29 cellular contexts compared by ENCODE assay signal in the genomic region with DNA sequence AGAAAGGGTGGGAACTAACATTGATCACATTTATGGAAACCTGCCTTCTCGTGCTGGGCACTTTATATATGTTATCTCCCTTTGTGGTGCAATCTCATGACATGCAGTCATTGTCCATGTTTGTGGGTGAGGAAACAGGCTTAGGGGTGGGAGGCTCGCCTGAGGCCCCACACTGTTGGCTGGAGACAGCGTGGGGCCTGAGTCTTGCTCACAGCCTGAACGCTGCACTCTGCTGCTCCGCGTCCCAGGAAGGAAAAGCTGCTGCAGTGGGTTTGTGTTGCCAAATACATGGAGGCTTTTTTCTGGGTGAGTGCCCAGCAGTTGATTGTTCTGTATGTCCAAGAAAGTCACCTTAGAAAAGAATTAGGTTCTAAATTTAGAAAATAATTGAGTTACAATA. TPM values are rescaled to one million over a fixed set of nuclear protein-coding genes. Genes with fewer than 3 reads are reported as not detected.
DNase-seq lines count a peak whose midpoint lies in the region; ATAC-seq, FAIRE-seq and TF ChIP-seq lines count a peak whose summit lies in the region.
"Had no signal": no experiment of that assay in that cellular context is flagged by ENCODE, and none has a peak within 500 bp of the region (broad histone marks: within the 10 kb centered on the region; RNA-seq: fewer than 3 reads in every experiment).

No MANE protein-coding gene starts in this region.

- H3K27ac ChIP-seq in heart right ventricle (peak overlapping the region in 9 of 10 donors; percentile 14 to 82 (median 49)), spleen (peak overlapping the region in 3 of 8 donors; percentile 47 to 73 (median 52)), small intestine (ENCODE audit: low read depth in 1 of 2, low read length in 1 of 2) (peak overlapping the region in 1 of 2 donors; percentile 12)

- no peak for TF ChIP-seq POLR2A in spleen (IDR thresholded peaks at IDR 0.05)

- DNase-seq in Kasumi-1 (lab: John Stamatoyannopoulos, UW) (peak; percentile 60 to 63), amniotic epithelial cell (ENCODE audit: low read depth) (peak; percentile 82), heart right ventricle (peak in 1 of 2 donors; percentile 52), spleen (peak; percentile 23), small intestine (no peak), NCI-H345 treated with DMSO at 0.1 percent for 48 hours (lab: John Stamatoyannopoulos, UW; ENCODE audit: unreplicated experiment) (no peak)
- DNase-seq: activated CD4-positive, alpha-beta T cell treated with anti-CD3 and anti-CD28 coated beads, Interleukin-2, amount 50 U/mL, for 1 hour; activated gamma-delta T cell treated with Interleukin-2 at 50 U/mL for 16 hours; activated naive CD8-positive, alpha-beta T cell treated with anti-CD3 and anti-CD28 coated beads, Interleukin-2, amount 50 U/mL, for 24 hours; activated T-cell treated with anti-CD3 and anti-CD28 coated beads, Interleukin-2, amount 50 U/mL, for 4 hours; DND-41; effector memory CD4-positive, alpha-beta T cell; left lung; MG63; naive thymus-derived CD8-positive, alpha-beta T cell; NCI-H1436; NCI-H446 treated with DMSO at 0.1 percent for 48 hours; stimulated activated CD4-positive, alpha-beta T cell treated with anti-CD3 and anti-CD28 coated beads, Interleukin-2, amount 100 ng/mL, for 48 hours had no signal

- ATAC-seq in heart right ventricle (peak; percentile 44 to 79 (median 58)), GM19467 (IDR thresholded peaks at IDR 0.05; ENCODE audit: unreplicated experiment) (no peak)
- ATAC-seq: activated naive CD8-positive, alpha-beta T cell treated with anti-CD3 and anti-CD28 coated beads, Interleukin-2, amount 50 U/mL, for 24 hours; activated T-cell treated with anti-CD3 and anti-CD28 coated beads, Interleukin-2, amount 50 U/mL, for 4 hours; HCT116; K562; naive thymus-derived CD8-positive, alpha-beta T cell; SK-N-SH treated with all-trans-retinoic acid at 6 μM for 48 hours had no signal

- peaks cover 0 to 29% (median 13%) of the 10 kb centered on the region in 11 donors for H3K9me3 ChIP-seq in heart right ventricle
- H3K9me3 ChIP-seq in spleen, result peaks cover 0 to 35% (median 33%) of the 10 kb centered on the region in 8 donors
- no peaks in the 10 kb centered on the region for H3K9me3 ChIP-seq in small intestine (ENCODE audit: control insufficient read depth, low read depth)

- peaks cover 13 to 40% (median 30%) of the 10 kb centered on the region in 9 donors for H3K4me1 ChIP-seq in heart right ventricle
- peaks cover 0 to 23% (median 19%) of the 10 kb centered on the region in 6 donors for H3K4me1 ChIP-seq in spleen
- H3K4me1 ChIP-seq in small intestine (ENCODE audit: control insufficient read depth in 2 of 2, insufficient read depth in 1 of 2, low read depth in 1 of 2, low read length in 1 of 2), result no peaks in the 10 kb centered on the region

- WGBS in heart right ventricle, 2 donors, result 37 to 43% methylated on average over 6 of the region's 6 CpGs
- WGBS in spleen, 5 donors, result 49 to 91% (median 62%) methylated on average over 6 of the region's 6 CpGs
- 85 to 96% (median 95%) methylated on average over 6 of the region's 6 CpGs for WGBS in small intestine, 3 donors

- FAIRE-seq in small intestine (lab: Jason Lieb, UNC), result no peak
- FAIRE-seq: frontal cortex, K562, urothelium cell line had no signal

- intact Hi-C loops in heart right ventricle (cut with DNase I) (loop anchor here in 8 of 10 donors (5.0 to 10.0 kb wide), 3 partner anchors 114 to 156 kb away; a partner anchor contains a TSS), spleen (cut with DNase I; ENCODE audit: low total_unique reads) (no loop called here)

- peaks cover 0 to 89% (median 52%) of the 10 kb centered on the region in 9 donors for H3K36me3 ChIP-seq in heart right ventricle
- peaks cover 13 to 100% (median 76%) of the 10 kb centered on the region in 6 donors for H3K36me3 ChIP-seq in spleen
- peaks cover 20 to 23% of the 10 kb centered on the region in 2 donors for H3K36me3 ChIP-seq in small intestine (ENCODE audit: control insufficient read depth in 2 of 2, insufficient read depth in 2 of 2, low read length in 2 of 2)

- TF ChIP-seq CTCF in heart right ventricle (IDR thresholded peaks at IDR 0.05) (no peak), spleen (IDR thresholded peaks at IDR 0.05 in 8 of 11, conservative IDR thresholded peaks at IDR 0.05 in 3 of 11) (no peak)

- no peaks in the 10 kb centered on the region for H3K27me3 ChIP-seq in heart right ventricle
- H3K27me3 ChIP-seq in spleen (replicated peaks in 1 of 7), result no peaks in the 10 kb centered on the region
- no peaks in the 10 kb centered on the region for H3K27me3 ChIP-seq in small intestine (ENCODE audit: control insufficient read depth in 2 of 2, insufficient read depth in 2 of 2, low read length in 2 of 2)
- H3K27me3 ChIP-seq: left lung, MG63 had no signal

- no peak overlapping the region for H3K4me3 ChIP-seq in heart right ventricle
- H3K4me3 ChIP-seq in spleen, result no peak overlapping the region
- H3K4me3 ChIP-seq in small intestine (ENCODE audit: low read depth in 1 of 2, low read length in 2 of 2), result no peak overlapping the region
- H3K4me3 ChIP-seq: K562, left lung, MG63 had no signal

RNA-seq across cellular contexts. Expression of a gene that starts 24.8 kb away (rescaled TPM):
- total RNA-seq in heart right ventricle, result 10 to 100 TPM in 8 of 10 donors, 1 to 10 TPM in 2; 9.0 to 17.7 (median 12.1) TPM
- polyA plus RNA-seq in heart right ventricle, result 10 to 100 TPM in 1 of 2 donors, 1 to 10 TPM in 1; 9.1 to 24.3 TPM
- total RNA-seq in spleen, result 10 to 100 TPM; 15.6 to 31.6 (median 25.3) TPM
- 10 to 100 TPM in 2 of 3 donors, 1 to 10 TPM in 1; 8.2 to 24.1 (median 21.7) TPM for polyA plus RNA-seq in spleen
- 10 to 100 TPM; 10.3 to 40.7 (median 22.7) TPM for polyA plus RNA-seq in small intestine

RNA-seq across cellular contexts. Expression of a gene that starts 24.8 kb away (rescaled TPM):
- total RNA-seq in heart right ventricle (100 to 1,000 TPM in 4 of 10 donors, 10 to 100 TPM in 6; 63.2 to 138 (median 96.7) TPM), spleen (10 to 100 TPM; 11.2 to 37.4 (median 32.9) TPM)
- polyA plus RNA-seq in heart right ventricle (100 to 1,000 TPM; 139 to 186 TPM), spleen (10 to 100 TPM; 50.5 to 81.0 (median 62.2) TPM), small intestine (100 to 1,000 TPM in 2 of 3 donors, 10 to 100 TPM in 1; 97.0 to 135 (median 103) TPM)

RNA-seq across cellular contexts. Expression of a gene that starts 52.3 kb away (rescaled TPM):
- total RNA-seq in heart right ventricle, result not detected
- polyA plus RNA-seq in heart right ventricle, result not detected
- not detected for total RNA-seq in spleen
- not detected for polyA plus RNA-seq in spleen
- under 1 TPM in 1 of 3 donors, not detected in 2; 0.06 TPM for polyA plus RNA-seq in small intestine
- total RNA-seq: activated T-cell treated with anti-CD3 and anti-CD28 coated beads, Interleukin-2, amount 50 U/mL, for 4 hours; frontal cortex; HT1080; K562; left lung; naive thymus-derived CD8-positive, alpha-beta T cell; osteoblast; renal cortical epithelial cell; T-helper 2 cell treated with Interferon-gamma antibody and Interleukin-4, amounts not matched to agents 100 ng/mL and 5 ng/mL, for 36 hours had no signal
- polyA plus RNA-seq: esophagus, K562 had no signal

Comparison
In these comparisons a context has a peak if more than half of its experiments do, and no peak if none do; other contexts are left out.
1. DNase-seq: peak in Kasumi-1 (2 of 2), amniotic epithelial cell (single experiment) and spleen (single experiment); none in small intestine (single experiment) and NCI-H345 treated with DMSO at 0.1 percent for 48 hours (single experiment).